In the genomic region with DNA sequence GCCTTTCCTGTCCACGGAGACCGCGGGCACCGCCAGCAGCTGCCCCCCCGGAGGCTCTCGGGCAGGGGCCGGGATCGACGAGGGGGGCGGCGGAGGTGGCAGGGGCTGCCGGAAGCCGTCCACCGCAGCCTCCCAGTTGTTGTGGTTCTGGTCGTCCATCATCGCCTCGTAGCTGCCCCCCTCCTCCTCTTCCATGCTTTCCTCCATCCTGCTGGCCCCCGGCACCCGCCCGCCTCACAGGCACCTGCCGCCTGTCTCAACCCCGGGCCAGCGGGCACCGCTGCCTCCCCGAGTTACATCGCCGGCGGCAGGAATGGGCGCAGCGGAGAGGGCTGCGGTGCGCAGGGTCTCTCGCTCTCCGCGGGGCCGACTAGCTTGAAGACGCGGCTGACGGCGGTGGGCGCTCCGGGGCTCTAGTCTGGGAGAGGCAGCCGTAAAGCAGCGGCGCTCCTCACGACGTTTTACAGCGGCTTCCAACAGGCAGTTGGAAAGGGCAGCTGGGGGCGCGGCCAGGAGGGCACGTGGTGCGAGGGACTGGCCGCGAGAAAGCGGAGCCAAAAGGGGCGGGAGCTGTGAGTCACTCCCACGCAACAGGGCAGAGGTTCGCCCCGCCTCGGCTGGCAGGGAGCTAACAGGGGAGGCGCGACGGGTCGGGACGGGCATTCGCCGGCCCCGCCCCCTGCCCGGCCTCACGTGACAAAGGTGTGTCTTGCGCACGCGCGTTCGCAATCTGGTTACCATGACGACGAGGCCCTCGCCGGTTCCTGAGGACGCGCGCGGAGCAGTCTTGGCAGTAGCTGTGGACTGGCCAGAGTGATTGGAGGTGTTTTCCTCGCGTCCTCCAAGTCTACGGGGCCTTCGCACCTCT, we compare ENCODE assay signal across 8 cellular contexts. TPM values are rescaled to one million over a fixed set of nuclear protein-coding genes. Genes with fewer than 3 reads are reported as not detected.
DNase-seq lines count a peak whose midpoint lies in the region; ATAC-seq, FAIRE-seq and TF ChIP-seq lines count a peak whose summit lies in the region.

Gene CACUL1, minus strand, starts transcription at position 415 of the 868 bp plus-strand sequence. Its CDS starts 208 bp downstream, at position 207.

- H3K4me2 ChIP-seq in H1 (ENCODE audit: insufficient read depth in 1 of 2, low read depth in 2 of 2, low read length in 2 of 2), result peak within 1 kb of the TSS; percentile 90 to 92

- 1% methylated on average over 62 of the region's 87 CpGs; no CpG with 5 or more reads in 1 of the 2 experiments for WGBS in H1 (ENCODE audit: extremely low coverage in 1 of 2, insufficient coverage in 1 of 2, insufficient read length in 1 of 2, insufficient replicate concordance in 2 of 2, low coverage in 1 of 2, low lambda C conversion rate in 2 of 2, missing lambda C conversion rate in 1 of 2), 2 experiments

- H3K36me3 Mint-ChIP-seq in memory B cell, result peaks cover 4% of the 10 kb centered on the region

- peak within 1 kb of the TSS; percentile 96 for H3K27ac Mint-ChIP-seq in memory B cell

- POLR2A ChIA-PET in H1 (lab: Charles Lee; ENCODE audit: partially characterized antibody), result interaction anchor here (0.6 to 2.2 kb wide), 22 partner anchors 8 to 768 kb away, joined by 3 to 13 read pairs (median 4); partner anchors contain the start of genes NANOS1 and PRLHR

- peak within 1 kb of the TSS; percentile 90 for H3K27ac ChIP-seq in H1 (ENCODE audit: low read depth, low read length)

- H3K27me3 Mint-ChIP-seq in memory B cell, result no peaks in the 10 kb centered on the region

- H3K23me2 ChIP-seq in H1 (ENCODE audit: low read depth, low read length), result peaks cover 9% of the 10 kb centered on the region

- H3K14ac ChIP-seq in H1 (ENCODE audit: insufficient read length), result no peak within 1 kb of the TSS

- H4K91ac ChIP-seq in H1 (replicated peaks; ENCODE audit: insufficient read length, low read length), result no peak within 1 kb of the TSS

- no peak for TF ChIP-seq RAD21 in H1 (IDR thresholded peaks at IDR 0.05 in 1 of 2, conservative IDR thresholded peaks at IDR 0.05 in 1 of 2; ENCODE audit: low read depth in 2 of 2, low read length in 2 of 2)

- ATAC-seq in GM21360 (IDR thresholded peaks at IDR 0.05; ENCODE audit: unreplicated experiment) (peak; percentile 93), memory B cell (ENCODE audit: low read depth) (peak; percentile 96)

- H3K9ac ChIP-seq in H1 (replicated peaks in 1 of 4; ENCODE audit: extremely low read depth in 1 of 4, low read depth in 3 of 4, low read length in 3 of 4), result peak within 1 kb of the TSS; percentile 90 to 94 (median 90)

- peak within 1 kb of the TSS; percentile 96 for H4K8ac ChIP-seq in H1 (ENCODE audit: extremely low read depth, insufficient read depth, low read length)

- no peak within 1 kb of the TSS; the same call in 1 of the 2 replicates for H2AK5ac ChIP-seq in H1 (ENCODE audit: low read depth, low read length)

- H3K27me3 ChIP-seq in H1 (replicated peaks in 1 of 4; ENCODE audit: control insufficient read depth in 3 of 4, extremely low read depth in 1 of 4, insufficient read depth in 3 of 4, low read length in 3 of 4), result no peaks in the 10 kb centered on the region

- peaks cover 11 to 13% of the 10 kb centered on the region in 2 experiments for H4K20me1 ChIP-seq in H1 (replicated peaks in 1 of 2; ENCODE audit: control insufficient read depth in 1 of 2, insufficient read depth in 2 of 2, low read length in 2 of 2)

- no peaks in the 10 kb centered on the region; the same call in 1 of the 2 replicates for H3K79me1 ChIP-seq in H1 (ENCODE audit: low read depth, low read length)

- H3K23ac ChIP-seq in H1 (ENCODE audit: insufficient read length), result no peak within 1 kb of the TSS

- TF ChIP-seq CTCF in H1 (IDR thresholded peaks at IDR 0.05; ENCODE audit: control extremely low read depth in 1 of 3, insufficient read depth in 1 of 3, low read depth in 1 of 3, low read length in 3 of 3), result no peak

- H2BK12ac ChIP-seq in H1 (ENCODE audit: low read depth, low read length), result no peak within 1 kb of the TSS

- peaks cover 22% of the 10 kb centered on the region for H3K4me1 Mint-ChIP-seq in memory B cell

- H2BK20ac ChIP-seq in H1 (ENCODE audit: low read length), result no peak within 1 kb of the TSS

- DNase-seq in COLO668 (lab: John Stamatoyannopoulos, UW; ENCODE audit: unreplicated experiment) (peak; percentile 98), HT1080 (ENCODE audit: low read depth) (peak; percentile 99), NOMO-1 treated with DMSO at 0.1 percent for 48 hours (lab: John Stamatoyannopoulos, UW; ENCODE audit: unreplicated experiment) (peak; percentile 99), H1 (ENCODE audit: low read depth in 1 of 2, low spot score in 2 of 2) (peak; percentile 99), memory B cell (ENCODE audit: low spot score in 2 of 2) (peak; percentile 98 to 100)
- peak; percentile 98 to 100 for DNase-seq in activated CD8-positive, alpha-beta memory T cell treated with anti-CD3 and anti-CD28 coated beads for 4 hours (ENCODE audit: low read depth in 2 of 2)
- peak; percentile 99 for DNase-seq in stimulated activated CD8-positive, alpha-beta memory T cell treated with anti-CD3 and anti-CD28 coated beads, Interleukin-12 subunit alpha, Interleukin-12 subunit beta, amount 100 ng/mL, for 24 hours (ENCODE audit: extremely low read depth)

- no peak within 1 kb of the TSS for H2BK15ac ChIP-seq in H1 (ENCODE audit: low read length)

- H3K18ac ChIP-seq in H1 (ENCODE audit: extremely low read depth, low read length), result peak within 1 kb of the TSS; percentile 95

- TF ChIP-seq POLR2A in H1 (IDR thresholded peaks at IDR 0.05; ENCODE audit: control extremely low read depth in 1 of 2, low read depth in 2 of 2, low read length in 2 of 2), result peak; percentile 81 to 95

- H2BK5ac ChIP-seq in H1 (ENCODE audit: low read depth, low read length), result peak within 1 kb of the TSS; percentile 94

- CTCF ChIA-PET in H1 (lab: Charles Lee; ENCODE audit: partially characterized antibody), result interaction anchor here (1.0 to 2.3 kb wide), 6 partner anchors 13 to 158 kb away, joined by 3 to 7 read pairs (median 4); no protein-coding TSS in a partner anchor

- peak within 1 kb of the TSS; percentile 96 for H4K5ac ChIP-seq in H1 (ENCODE audit: insufficient read length, low read depth, low read length)

- no peak for FAIRE-seq in H1 (lab: Jason Lieb, UNC)

- H3K36me3 ChIP-seq in H1 (ENCODE audit: control insufficient read depth in 2 of 4, insufficient read depth in 4 of 4, low read length in 3 of 4), result no peaks in the 10 kb centered on the region

- no peaks in the 10 kb centered on the region; a peak in 2 of 7 replicates for H3K4me1 ChIP-seq in H1 (replicated peaks in 1 of 4; ENCODE audit: control insufficient read depth in 3 of 4, insufficient read depth in 4 of 4, low read length in 3 of 4)

- H2AFZ ChIP-seq in H1 (ENCODE audit: low read length), result no peak within 1 kb of the TSS; the same call in 1 of the 2 replicates

- peak within 1 kb of the TSS; percentile 90 for H3K4me3 Mint-ChIP-seq in memory B cell

- no peak for TF ChIP-seq EP300 in H1 (IDR thresholded peaks at IDR 0.05; ENCODE audit: borderline replicate concordance in 1 of 2, low read depth in 2 of 2, low read length in 2 of 2)

- peak within 1 kb of the TSS; percentile 92 for H3K56ac ChIP-seq in H1 (replicated peaks; ENCODE audit: insufficient read length, low read depth, low read length)

- no peaks in the 10 kb centered on the region for H3K9me3 Mint-ChIP-seq in memory B cell

- peaks cover 26 to 45% of the 10 kb centered on the region in 2 experiments for H3K79me2 ChIP-seq in H1 (ENCODE audit: control insufficient read depth in 1 of 2, insufficient read depth in 2 of 2, low read length in 2 of 2)

- no peaks in the 10 kb centered on the region for H3K9me3 ChIP-seq in H1 (ENCODE audit: insufficient read depth in 2 of 2, low read depth in 1 of 2, low read length in 1 of 2)

- no peak within 1 kb of the TSS for H2BK120ac ChIP-seq in H1 (replicated peaks; ENCODE audit: low read depth, low read length)

- no peak within 1 kb of the TSS for H3K4ac ChIP-seq in H1 (replicated peaks; ENCODE audit: insufficient read length, low read depth, low read length)

- H3K4me3 ChIP-seq in H1 (ENCODE audit: extremely low read depth in 1 of 4, insufficient read depth in 2 of 4, low read depth in 3 of 4, low read length in 4 of 4), result peak within 1 kb of the TSS; percentile 84 to 97 (median 94)

TF ChIP-seq in H1, 55 proteins besides CTCF, POLR2A, EP300 and RAD21 (continues in another document):
- TF ChIP-seq JUN (IDR thresholded peaks at IDR 0.05; ENCODE audit: low read depth, low read length), result no peak
- 0 out of 2 replicates have a peak, but pooled peaks have one; percentile 6 for TF ChIP-seq RFX5 (IDR thresholded peaks at IDR 0.05; ENCODE audit: borderline replicate concordance, low read depth, low read length)
- no peak for TF ChIP-seq SP2 (IDR thresholded peaks at IDR 0.05; ENCODE audit: low read length)
- TF ChIP-seq CBX5 (IDR thresholded peaks at IDR 0.05; ENCODE audit: low read depth, low read length), result no peak
- TF ChIP-seq CREB1 (IDR thresholded peaks at IDR 0.05), result peak; percentile 81
- TF ChIP-seq EGR1 (IDR thresholded peaks at IDR 0.05; ENCODE audit: borderline replicate concordance, low read depth, low read length), result peak; percentile 92; the same call in 1 of the 2 replicates
- TF ChIP-seq CTBP2 (IDR thresholded peaks at IDR 0.05; ENCODE audit: borderline replicate concordance, insufficient read depth, insufficient read length, low read length), result no peak
- TF ChIP-seq SP4 (IDR thresholded peaks at IDR 0.05; ENCODE audit: low read length), result peak; percentile 53; the same call in 1 of the 2 replicates
- TF ChIP-seq TEAD4 (IDR thresholded peaks at IDR 0.05; ENCODE audit: low read depth, low read length), result no peak
- TF ChIP-seq YY1 (IDR thresholded peaks at IDR 0.05; ENCODE audit: low read depth, low read length), result no peak
- TF ChIP-seq, protein P1, sequence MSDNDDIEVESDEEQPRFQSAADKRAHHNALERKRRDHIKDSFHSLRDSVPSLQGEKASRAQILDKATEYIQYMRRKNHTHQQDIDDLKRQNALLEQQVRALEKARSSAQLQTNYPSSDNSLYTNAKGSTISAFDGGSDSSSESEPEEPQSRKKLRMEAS (IDR thresholded peaks at IDR 0.05), result peak; percentile 70
- peak; percentile 71 for TF ChIP-seq NRF1 (IDR thresholded peaks at IDR 0.05; ENCODE audit: low read depth, low read length)

RNA-seq across cellular contexts. Expression of gene CACUL1, which starts in this region (rescaled TPM):
- 32.8 and 36.2 TPM in 2 replicates for total RNA-seq in HT1080 (2014; rRNA removed; shearing (Covaris generic))
- 14.3 and 15.9 TPM in 2 replicates for polyA plus RNA-seq in HT1080 (2015; cell fraction: cytosol; rRNA removed)
- 22.3 and 25.4 TPM in 2 replicates for polyA plus RNA-seq in HT1080 (2015; cell fraction: nucleus; rRNA removed)
- total RNA-seq in H1 (2021; fragmentation: NEBNext Ultra II Directional; extraction: Animal tissue kit (Norgen Biotek cat#: 25700)), result 34.2 and 43.9 TPM in 2 replicates
- polyA plus RNA-seq in H1 (2011; rRNA removed), result 4.7 and 6.5 TPM in 2 replicates
- polyA plus RNA-seq in H1 (2011; cell fraction: cytosol; rRNA removed), result 8.3 TPM
- 5.8 TPM for polyA plus RNA-seq in H1 (2011; cell fraction: nucleus; rRNA removed)
- polyA plus RNA-seq in H1 (2012, experiment 1 of 2), result 12.0 to 21.7 TPM (median 16.1 TPM) in 4 replicates
- polyA plus RNA-seq in H1 (2012, experiment 2 of 2), result 1.7 TPM
- 52.5 TPM for polyA plus RNA-seq in H1 (2013, experiment 1 of 2)
- polyA plus RNA-seq in H1 (2013, experiment 2 of 2), result 51.7 TPM
- 19.0 and 22.7 TPM in 2 replicates for polyA minus RNA-seq in H1 (2011; rRNA and poly(A)+ RNA removed)
- polyA minus RNA-seq in H1 (2011; cell fraction: cytosol; rRNA and poly(A)+ RNA removed), result 15.1 TPM
- polyA minus RNA-seq in H1 (2011; cell fraction: nucleus; rRNA and poly(A)+ RNA removed), result 19.5 TPM

Comparison
In these comparisons a context has a peak if more than half of its experiments do, and no peak if none do; other contexts are left out.
1. Peak in every context shown above with its lines: DNase-seq, ATAC-seq, H3K4me3 ChIP-seq and H3K27ac ChIP-seq.